In genomic region chr1:228455715-228456114, GRCh38 we compare ENCODE assay signal across 11 cellular contexts. TPM values are rescaled to one million over a fixed set of nuclear protein-coding genes. Genes with fewer than 3 reads are reported as not detected.
DNase-seq lines count a peak whose midpoint lies in the region; ATAC-seq, FAIRE-seq and TF ChIP-seq lines count a peak whose summit lies in the region.
"Had no signal": no experiment of that assay in that cellular context is flagged by ENCODE, and none has a peak within 500 bp of the region (broad histone marks: within the 10 kb centered on the region; RNA-seq: fewer than 3 reads in every experiment).

No MANE protein-coding gene starts in this region.

- H3K4me1 Mint-ChIP-seq in H9: peaks cover 21 to 24% of the 10 kb centered on the region in 2 experiments
- peaks cover 24% of the 10 kb centered on the region for H3K4me1 Mint-ChIP-seq in activated T-helper 17 cell treated with anti-CD3 and anti-CD28 coated beads, Interleukin-2, amount 50 U/mL, for 72 hours

- H3K23ac ChIP-seq in H9 (ENCODE audit: insufficient read length, low read depth, low read length): no peak overlapping the region

- H3K14ac ChIP-seq in H9 (ENCODE audit: insufficient read depth, low read length): no peak overlapping the region

- H2BK12ac ChIP-seq in H9 (ENCODE audit: insufficient read length, low read depth, low read length): no peak overlapping the region

- no peak overlapping the region for H3K27ac Mint-ChIP-seq in H9
- H3K27ac Mint-ChIP-seq in activated T-helper 17 cell treated with anti-CD3 and anti-CD28 coated beads, Interleukin-2, amount 50 U/mL, for 72 hours: no peak overlapping the region

- H3K4me1 ChIP-seq in H9 (ENCODE audit: insufficient read depth, low read length): no peaks in the 10 kb centered on the region
- H3K4me1 ChIP-seq in keratinocyte (ENCODE audit: control insufficient read depth, extremely low read depth, insufficient read depth, low read length): peaks cover 10% of the 10 kb centered on the region
- H3K4me1 ChIP-seq in vagina: peaks cover 30% of the 10 kb centered on the region

- dilution Hi-C loops in keratinocyte (cut with MboI; ENCODE audit: extremely low pct_ligation_motif_present, low sequenced_read_pairs): no loop called here

- H3K9me3 ChIP-seq in H9 (ENCODE audit: control insufficient read depth, low read depth, low read length) (no peaks in the 10 kb centered on the region), keratinocyte (ENCODE audit: control insufficient read depth, low read depth, low read length) (no peaks in the 10 kb centered on the region), vagina (no peaks in the 10 kb centered on the region)

- no peak for ATAC-seq in activated T-helper 17 cell treated with anti-CD3 and anti-CD28 coated beads, Interleukin-2, amount 50 U/mL, for 72 hours (replicated peaks)
- no peak for ATAC-seq in GM19023 (IDR thresholded peaks at IDR 0.05; ENCODE audit: unreplicated experiment)
- ATAC-seq: left colon had no signal

- no peak for FAIRE-seq in keratinocyte (lab: Jason Lieb, UNC)

- peaks cover 4 to 8% (median 5%) of the 10 kb centered on the region in 3 experiments; a peak in 6 of 7 replicates for H3K36me3 Mint-ChIP-seq in H9 (ENCODE audit: insufficient read depth in 1 of 3, low read depth in 3 of 3)
- H3K36me3 Mint-ChIP-seq in activated T-helper 17 cell treated with anti-CD3 and anti-CD28 coated beads, Interleukin-2, amount 50 U/mL, for 72 hours (ENCODE audit: low read depth): peaks cover 15% of the 10 kb centered on the region

- H3K79me1 ChIP-seq in H9 (ENCODE audit: insufficient read depth, low read depth, low read length, poor library complexity, severe bottlenecking): no peaks in the 10 kb centered on the region

- peak; percentile 12 for DNase-seq in NCI-H1092 treated with DMSO at 0.1 percent for 48 hours (lab: John Stamatoyannopoulos, UW)
- DNase-seq in NCI-H1092 (lab: John Stamatoyannopoulos, UW): no peak
- DNase-seq in H9: no peak
- DNase-seq in keratinocyte (ENCODE audit: low read depth, low spot score): no peak
- DNase-seq in SW480 (ENCODE audit: low spot score): no peak
- no peak for DNase-seq in vagina (ENCODE audit: extremely low spot score in 2 of 2)
- DNase-seq: AML-193, left colon, NCI-H187 treated with DMSO at 0.1 percent for 48 hours had no signal

- no peak overlapping the region for H2BK120ac ChIP-seq in H9 (ENCODE audit: low read depth, low read length, poor library complexity, severe bottlenecking)

- no peak; the same call in 2 of the 3 replicates for TF ChIP-seq CTCF in H9 (conservative IDR thresholded peaks at IDR 0.05)
- peak in 2 of 3 experiments; percentile 23 to 27 for TF ChIP-seq CTCF in keratinocyte (optimal IDR thresholded peaks at IDR 0.05 in 1 of 3, IDR thresholded peaks at IDR 0.05 in 1 of 3, conservative IDR thresholded peaks at IDR 0.05 in 1 of 3; ENCODE audit: extremely low read depth in 1 of 3, insufficient read depth in 2 of 3, low read length in 3 of 3)
- TF ChIP-seq CTCF in vagina (IDR thresholded peaks at IDR 0.05): no peak

- no peak overlapping the region for H3K18ac ChIP-seq in H9 (ENCODE audit: insufficient read length, low read depth, low read length)

- no peak overlapping the region for H4K8ac ChIP-seq in H9 (replicated peaks; ENCODE audit: insufficient read length, low read depth, low read length)

- peaks cover 22% of the 10 kb centered on the region for H3K27me3 Mint-ChIP-seq in H9 (ENCODE audit: low read depth)
- no peaks in the 10 kb centered on the region for H3K27me3 Mint-ChIP-seq in activated T-helper 17 cell treated with anti-CD3 and anti-CD28 coated beads, Interleukin-2, amount 50 U/mL, for 72 hours

- no peak overlapping the region for H4K91ac ChIP-seq in H9 (ENCODE audit: insufficient read length, low read depth, low read length)

- H3K79me2 ChIP-seq in H9 (ENCODE audit: insufficient read depth, low read length): no peaks in the 10 kb centered on the region
- no peaks in the 10 kb centered on the region for H3K79me2 ChIP-seq in keratinocyte (ENCODE audit: control insufficient read depth, insufficient read depth, low read length)

- no peak overlapping the region for H3K56ac ChIP-seq in H9 (ENCODE audit: insufficient read length, low read depth, low read length)

- H3K36me3 ChIP-seq in keratinocyte (ENCODE audit: control insufficient read depth in 2 of 2, extremely low read depth in 1 of 2, insufficient read depth in 2 of 2, low read length in 2 of 2): no peaks in the 10 kb centered on the region
- no peaks in the 10 kb centered on the region for H3K36me3 ChIP-seq in vagina

- no peak overlapping the region for H4K5ac ChIP-seq in H9 (ENCODE audit: insufficient read length, low read depth, low read length)

- peak overlapping the region; percentile 35 to 78 for H3K4me3 Mint-ChIP-seq in H9
- peak overlapping the region; percentile 86 for H3K4me3 Mint-ChIP-seq in activated T-helper 17 cell treated with anti-CD3 and anti-CD28 coated beads, Interleukin-2, amount 50 U/mL, for 72 hours

- H3K9ac ChIP-seq in H9 (ENCODE audit: extremely low read depth, insufficient read length, low read length): no peak overlapping the region
- no peak overlapping the region for H3K9ac ChIP-seq in keratinocyte (ENCODE audit: control insufficient read depth, extremely low read depth, insufficient read depth, low read length)

- no peak overlapping the region for H3T11ph ChIP-seq in H9 (ENCODE audit: low read length)

- no peak overlapping the region for H2AFZ ChIP-seq in H9 (ENCODE audit: low read length)
- H2AFZ ChIP-seq in keratinocyte (ENCODE audit: control insufficient read depth, low read length): no peak overlapping the region

- H3K23me2 ChIP-seq in H9 (ENCODE audit: insufficient read length, low read depth, low read length, poor library complexity, severe bottlenecking): no peaks in the 10 kb centered on the region

- H3K9me3 Mint-ChIP-seq in H9: no peaks in the 10 kb centered on the region; a peak in 1 of 5 replicates
- H3K9me3 Mint-ChIP-seq in activated T-helper 17 cell treated with anti-CD3 and anti-CD28 coated beads, Interleukin-2, amount 50 U/mL, for 72 hours: no peaks in the 10 kb centered on the region

- H3K4me3 ChIP-seq in keratinocyte (ENCODE audit: control insufficient read depth in 2 of 3, extremely low read depth in 1 of 3, insufficient read depth in 2 of 3, low read depth in 1 of 3, low read length in 3 of 3) (peak overlapping the region in 1 of 3 experiments; percentile 10), vagina (no peak overlapping the region)

- no peak overlapping the region for H3K4ac ChIP-seq in H9 (ENCODE audit: low read depth, low read length)

- no peak for TF ChIP-seq POLR2A in vagina (IDR thresholded peaks at IDR 0.05)

- H2BK15ac ChIP-seq in H9 (ENCODE audit: low read depth, low read length): no peak overlapping the region

- H4K20me1 ChIP-seq in H9 (ENCODE audit: control insufficient read depth, insufficient read depth, insufficient read length) (no peaks in the 10 kb centered on the region), keratinocyte (ENCODE audit: control insufficient read depth, extremely low read depth, insufficient read depth, low read length) (no peaks in the 10 kb centered on the region)

- no peak overlapping the region for H2BK5ac ChIP-seq in H9 (ENCODE audit: insufficient read length, low read length)

- H2BK20ac ChIP-seq in H9 (ENCODE audit: low read depth, low read length, poor library complexity, severe bottlenecking): no peak overlapping the region

- H3K4me2 ChIP-seq in H9 (ENCODE audit: insufficient read depth, insufficient read length, low read length) (peak overlapping the region; percentile 17), keratinocyte (ENCODE audit: control insufficient read depth, extremely low read depth, insufficient read depth, low read depth, low read length) (peak overlapping the region; percentile 58)

- WGBS in H9 (ENCODE audit: extremely low coverage, insufficient read length, low lambda C conversion rate): no CpG with 5 or more reads among the region's 1 CpG

- no peak overlapping the region for H2AK5ac ChIP-seq in H9 (ENCODE audit: insufficient read length, low read length)

- peaks cover 2% of the 10 kb centered on the region for H3K9me1 ChIP-seq in keratinocyte (ENCODE audit: control insufficient read depth, extremely low read depth, insufficient read depth, low read length)

- intact Hi-C loops in vagina (cut with DNase I): no loop called here

- H3K27ac ChIP-seq in H9 (ENCODE audit: insufficient read length, low read depth, low read length) (no peak overlapping the region), keratinocyte (ENCODE audit: control insufficient read depth, insufficient read depth, low read length) (no peak overlapping the region), vagina (no peak overlapping the region)

- H3K27me3 ChIP-seq in H9 (ENCODE audit: insufficient read depth, low read length): no peaks in the 10 kb centered on the region
- peaks cover 3% of the 10 kb centered on the region for H3K27me3 ChIP-seq in keratinocyte (ENCODE audit: control insufficient read depth, extremely low read depth, insufficient read depth, low read length)
- H3K27me3 ChIP-seq in vagina: no peaks in the 10 kb centered on the region

RNA-seq across cellular contexts. Expression of gene RNF187, which starts 31.5 kb away (rescaled TPM):
- total RNA-seq in H9 (2021) (63.4 and 67.2 TPM in 2 replicates), vagina (36.8 TPM)
- total RNA-seq in activated T-helper 17 cell treated with anti-CD3 and anti-CD28 coated beads, Interleukin-2, amount 50 U/mL, for 72 hours: 100 to 1,000 TPM in 1 of 2 donors, 10 to 100 TPM in 1; 92.7 to 111 TPM
- polyA plus RNA-seq in keratinocyte: 37.2 to 65.8 TPM (median 51.6 TPM) in 3 replicates
- 114 TPM for polyA plus RNA-seq in keratinocyte (2011; ENCODE audit: low read depth)
- 42.7 and 67.9 TPM in 2 replicates for polyA plus RNA-seq in keratinocyte (2011; cell fraction: cytosol; rRNA removed)
- polyA plus RNA-seq in keratinocyte (2011; cell fraction: nucleus; rRNA removed): 32.5 and 36.7 TPM in 2 replicates
- 85.4 and 103 TPM in 2 replicates for polyA plus RNA-seq in keratinocyte (2012; ENCODE audit: low replicate concordance)
- 39.4 to 67.1 TPM (median 50.0 TPM) in 3 replicates for polyA minus RNA-seq in keratinocyte
- 92.7 TPM for polyA minus RNA-seq in keratinocyte (2011; cell fraction: cytosol; rRNA and poly(A)+ RNA removed)
- 19.3 and 21.8 TPM in 2 replicates for polyA minus RNA-seq in keratinocyte (2011; cell fraction: nucleus; rRNA and poly(A)+ RNA removed)

RNA-seq across cellular contexts. Expression of gene TRIM17, which starts 39.1 kb away (rescaled TPM):
- total RNA-seq in H9 (2021) (2.8 TPM in 2 replicates), vagina (1.2 TPM)
- 1 to 10 TPM; 1.7 to 1.9 TPM for total RNA-seq in activated T-helper 17 cell treated with anti-CD3 and anti-CD28 coated beads, Interleukin-2, amount 50 U/mL, for 72 hours
- polyA plus RNA-seq in keratinocyte: 0.14 to 0.53 TPM (median 0.24 TPM) in 3 replicates
- polyA plus RNA-seq in keratinocyte (2011; ENCODE audit: low read depth): 1.7 TPM
- polyA plus RNA-seq in keratinocyte (2011; cell fraction: cytosol; rRNA removed): 0.13 TPM in 2 replicates
- polyA plus RNA-seq in keratinocyte (2011; cell fraction: nucleus; rRNA removed): 2.2 and 2.3 TPM in 2 replicates
- 0.18 and 1.6 TPM in 2 replicates for polyA plus RNA-seq in keratinocyte (2012; ENCODE audit: low replicate concordance)
- polyA minus RNA-seq in keratinocyte: 0.32 to 1.4 TPM (median 0.43 TPM) in 3 replicates
- not detected for polyA minus RNA-seq in keratinocyte (2011; cell fraction: cytosol; rRNA and poly(A)+ RNA removed)
- polyA minus RNA-seq in keratinocyte (2011; cell fraction: nucleus; rRNA and poly(A)+ RNA removed): 0.63 and 0.78 TPM in 2 replicates

RNA-seq across cellular contexts. Expression of gene TRIM11, which starts 49.1 kb away (rescaled TPM):
- total RNA-seq in H9 (2021) (38.1 and 41.4 TPM in 2 replicates), vagina (22.1 TPM)
- 10 to 100 TPM; 41.7 to 48.6 TPM for total RNA-seq in activated T-helper 17 cell treated with anti-CD3 and anti-CD28 coated beads, Interleukin-2, amount 50 U/mL, for 72 hours
- 9.9 to 14.8 TPM (median 11.8 TPM) in 3 replicates for polyA plus RNA-seq in keratinocyte
- polyA plus RNA-seq in keratinocyte (2011; ENCODE audit: low read depth): 8.8 TPM
- 6.3 and 12.5 TPM in 2 replicates for polyA plus RNA-seq in keratinocyte (2011; cell fraction: cytosol; rRNA removed)
- polyA plus RNA-seq in keratinocyte (2011; cell fraction: nucleus; rRNA removed): 32.0 and 36.2 TPM in 2 replicates
- 18.7 and 19.5 TPM in 2 replicates for polyA plus RNA-seq in keratinocyte (2012; ENCODE audit: low replicate concordance)
- 11.3 to 15.6 TPM (median 11.3 TPM) in 3 replicates for polyA minus RNA-seq in keratinocyte
- polyA minus RNA-seq in keratinocyte (2011; cell fraction: cytosol; rRNA and poly(A)+ RNA removed): 19.2 TPM
- polyA minus RNA-seq in keratinocyte (2011; cell fraction: nucleus; rRNA and poly(A)+ RNA removed): 16.8 and 20.7 TPM in 2 replicates

Comparison
In these comparisons a context has a peak if more than half of its experiments do, and no peak if none do; other contexts are left out.
1. CTCF ChIP-seq: peak in keratinocyte (2 of 3); none in H9 (single experiment) and vagina (0 of 3).